In genomic region chr2:25387479-25388449, GRCh38 we compare ENCODE assay signal across 23 cellular contexts. TPM values are rescaled to one million over a fixed set of nuclear protein-coding genes. Genes with fewer than 3 reads are reported as not detected.
DNase-seq lines count a peak whose midpoint lies in the region; ATAC-seq, FAIRE-seq and TF ChIP-seq lines count a peak whose summit lies in the region.
"Had no signal": no experiment of that assay in that cellular context is flagged by ENCODE, and none has a peak within 500 bp of the region (broad histone marks: within the 10 kb centered on the region; RNA-seq: fewer than 3 reads in every experiment).

No MANE protein-coding gene starts in this region.

- in situ Hi-C loops in GM12878 (cut with MboI) = no loop called here

- H3K27me3 ChIP-seq in GM12878 (replicated peaks in 1 of 2; ENCODE audit: control insufficient read depth in 2 of 2, insufficient read depth in 2 of 2, low read length in 1 of 2) = no peaks in the 10 kb centered on the region
- H3K27me3 ChIP-seq: BE2C, dorsolateral prefrontal cortex had no signal

- no peaks in the 10 kb centered on the region for H3K27me3 Mint-ChIP-seq in activated CD4-positive, alpha-beta T cell treated with anti-CD3 and anti-CD28 coated beads, Interleukin-2, amount 10 ng/mL, durations not matched to agents 24 days and 14 days

- no peak overlapping the region for H3K27ac ChIP-seq in GM12878 (ENCODE audit: control insufficient read depth, insufficient read depth)
- H3K27ac ChIP-seq: A549, dorsolateral prefrontal cortex had no signal

- H3K36me3 ChIP-seq in GM12878 (ENCODE audit: control insufficient read depth in 2 of 2, insufficient read depth in 2 of 2, low read length in 1 of 2) = no peaks in the 10 kb centered on the region

- peaks cover 8% of the 10 kb centered on the region for H3K9me3 Mint-ChIP-seq in activated CD4-positive, alpha-beta T cell treated with anti-CD3 and anti-CD28 coated beads, Interleukin-2, amount 10 ng/mL, durations not matched to agents 24 days and 14 days

- peaks cover 22% of the 10 kb centered on the region for H3K4me1 Mint-ChIP-seq in activated CD4-positive, alpha-beta T cell treated with anti-CD3 and anti-CD28 coated beads, Interleukin-2, amount 10 ng/mL, durations not matched to agents 24 days and 14 days

- no peak for DNase-seq in activated CD4-positive, alpha-beta T cell treated with anti-CD3 and anti-CD28 coated beads, Interleukin-2, amount 10 ng/mL, durations not matched to agents 24 days and 14 days
- no peak for DNase-seq in activated CD4-positive, alpha-beta T cell treated with anti-CD3 and anti-CD28 coated beads, Interleukin-2, amount 50 U/mL, for 4 hours
- DNase-seq in GM12878 (ENCODE audit: low read depth, low spot score) (no peak), posterior vena cava (ENCODE audit: low spot score) (peak; percentile 74), KG1 (lab: John Stamatoyannopoulos, UW) (no peak), ureter (ENCODE audit: low spot score) (no peak)
- DNase-seq: activated effector memory CD4-positive, alpha-beta T cell treated with Interleukin-2 at 50 U/mL for 16 hours; BE2C; Caco-2; cerebellar nuclear complex; glutamatergic neuron; NCI-H1105; NCI-H1930; NCI-H526 treated with DMSO at 0.1 percent for 48 hours; nucleus accumbens had no signal

- no peak overlapping the region for H3K4me3 ChIP-seq in GM12878
- H3K4me3 ChIP-seq: A549, dorsolateral prefrontal cortex, lung had no signal

- CTCF ChIA-PET in GM12878 (lab: Yijun Ruan, JAX) = interaction anchor here (1.9 kb wide), 1 partner anchor 11 kb away, joined by 8 read pairs; no protein-coding TSS in a partner anchor

- peak overlapping the region; percentile 40 for H3K27ac Mint-ChIP-seq in activated CD4-positive, alpha-beta T cell treated with anti-CD3 and anti-CD28 coated beads, Interleukin-2, amount 10 ng/mL, durations not matched to agents 24 days and 14 days

- no peak for TF ChIP-seq RAD21 in GM12878 (IDR thresholded peaks at IDR 0.05; ENCODE audit: insufficient read depth, low read depth, low read length)

- FAIRE-seq in GM12878 (lab: Jason Lieb, UNC) = no peak
- FAIRE-seq: A549, endothelial cell of umbilical vein, GM12892, TTC549 had no signal

- ATAC-seq in GM19351 (IDR thresholded peaks at IDR 0.05; ENCODE audit: unreplicated experiment) = peak; percentile 7
- no peak; the same call in 1 of the 3 replicates for ATAC-seq in GM12878
- ATAC-seq in HG03354 (IDR thresholded peaks at IDR 0.05; ENCODE audit: poor library complexity, severe bottlenecking, unreplicated experiment) = no peak
- ATAC-seq: A549 had no signal

- SMC1A ChIA-PET in GM12878 (lab: Charles Lee; ENCODE audit: uncharacterized antibody, unreplicated experiment) = interaction anchor here (0.8 to 13.4 kb wide), 5 partner anchors 7 to 126 kb away, joined by 3 to 92 read pairs (median 9); no protein-coding TSS in a partner anchor

- no peak overlapping the region for H3K9ac ChIP-seq in GM12878 (ENCODE audit: control insufficient read depth, insufficient read depth, low read length)

- no TSS peak for BruUV-seq in GM12878 (replicated peaks; lab: Mats Ljungman, UMichigan)

- H3K4me3 Mint-ChIP-seq in activated CD4-positive, alpha-beta T cell treated with anti-CD3 and anti-CD28 coated beads, Interleukin-2, amount 10 ng/mL, durations not matched to agents 24 days and 14 days = peak overlapping the region; percentile 6

- H4K20me1 ChIP-seq in GM12878 (ENCODE audit: control insufficient read depth, insufficient read depth) = no peaks in the 10 kb centered on the region

- RAD21 ChIA-PET in GM12878 (lab: Charles Lee; ENCODE audit: unreplicated experiment) = interaction anchor here (1.0 to 1.9 kb wide), 2 partner anchors 11 to 34 kb away, joined by 3 to 6 read pairs; no protein-coding TSS in a partner anchor

- TF ChIP-seq POLR2A in GM12878 (IDR thresholded peaks at IDR 0.05; ENCODE audit: low read depth, low read length) = peak; percentile 2; the same call in 1 of the 2 replicates

- 94% methylated on average over 24 of the region's 24 CpGs for WGBS in GM12878 (ENCODE audit: insufficient coverage, insufficient replicate concordance, low lambda C conversion rate, missing lambda C conversion rate)

- TF ChIP-seq EP300 in GM12878 (IDR thresholded peaks at IDR 0.05; ENCODE audit: borderline replicate concordance in 1 of 2, control insufficient read depth in 1 of 2, low read depth in 2 of 2, low read length in 2 of 2) = no peak

- POLR2A ChIA-PET in GM12878 (lab: Charles Lee) = interaction anchor here (0.5 to 1.2 kb wide), 4 partner anchors 9 to 178 kb away, joined by 3 to 4 read pairs (median 3); no protein-coding TSS in a partner anchor

- peaks cover 23% of the 10 kb centered on the region for H3K36me3 Mint-ChIP-seq in activated CD4-positive, alpha-beta T cell treated with anti-CD3 and anti-CD28 coated beads, Interleukin-2, amount 10 ng/mL, durations not matched to agents 24 days and 14 days (ENCODE audit: low read depth)

- no peaks in the 10 kb centered on the region for H3K79me2 ChIP-seq in GM12878 (ENCODE audit: control insufficient read depth, insufficient read depth, low read length)

- peak overlapping the region; percentile 65 for H3K4me2 ChIP-seq in GM12878 (ENCODE audit: control insufficient read depth, insufficient read depth)
- H3K4me2 ChIP-seq: A549 had no signal

- no peak for TF ChIP-seq CTCF in GM12878 (IDR thresholded peaks at IDR 0.05 in 2 of 3, conservative IDR thresholded peaks at IDR 0.05 in 1 of 3; ENCODE audit: control insufficient read depth in 2 of 3, extremely low read depth in 1 of 3, insufficient read depth in 1 of 3, low read depth in 3 of 3, low read length in 3 of 3)

- intact Hi-C loops in activated CD4-positive, alpha-beta T cell treated with anti-CD3 and anti-CD28 coated beads, Interleukin-2, amount 10 ng/mL, durations not matched to agents 24 days and 14 days (cut with micrococcal nuclease) = no loop called here
- intact Hi-C loops in GM12878 (cut with micrococcal nuclease; ENCODE audit: unreplicated experiment) = no loop called here
- intact Hi-C loops in posterior vena cava (cut with DNase I) = no loop called here

- H2AFZ ChIP-seq in GM12878 (ENCODE audit: control insufficient read depth, low read depth, low read length) = peak overlapping the region; percentile 75

- H3K9me3 ChIP-seq in GM12878 (replicated peaks; ENCODE audit: control insufficient read depth, insufficient read depth, low read length) = no peaks in the 10 kb centered on the region; the same call in 2 of the 3 replicates
- H3K9me3 ChIP-seq: A549, BE2C, Caco-2 had no signal

- H3K4me1 ChIP-seq in GM12878 (ENCODE audit: control insufficient read depth, insufficient read depth, low read length) = peaks cover 12% of the 10 kb centered on the region
- H3K4me1 ChIP-seq: A549, BE2C, Caco-2 had no signal

TF ChIP-seq in GM12878, 131 proteins besides CTCF, POLR2A, EP300 and RAD21:
- no peak for TF ChIP-seq ATF7 (IDR thresholded peaks at IDR 0.05; ENCODE audit: low read depth)
- TF ChIP-seq TAF1 (IDR thresholded peaks at IDR 0.05; ENCODE audit: borderline replicate concordance, low read depth, low read length) = no peak
- TF ChIP-seq CEBPB (IDR thresholded peaks at IDR 0.05; ENCODE audit: borderline replicate concordance in 1 of 2, low read depth in 2 of 2, low read length in 2 of 2) = no peak
- TF ChIP-seq, protein P1, sequence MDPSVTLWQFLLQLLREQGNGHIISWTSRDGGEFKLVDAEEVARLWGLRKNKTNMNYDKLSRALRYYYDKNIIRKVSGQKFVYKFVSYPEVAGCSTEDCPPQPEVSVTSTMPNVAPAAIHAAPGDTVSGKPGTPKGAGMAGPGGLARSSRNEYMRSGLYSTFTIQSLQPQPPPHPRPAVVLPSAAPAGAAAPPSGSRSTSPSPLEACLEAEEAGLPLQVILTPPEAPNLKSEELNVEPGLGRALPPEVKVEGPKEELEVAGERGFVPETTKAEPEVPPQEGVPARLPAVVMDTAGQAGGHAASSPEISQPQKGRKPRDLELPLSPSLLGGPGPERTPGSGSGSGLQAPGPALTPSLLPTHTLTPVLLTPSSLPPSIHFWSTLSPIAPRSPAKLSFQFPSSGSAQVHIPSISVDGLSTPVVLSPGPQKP (IDR thresholded peaks at IDR 0.05; ENCODE audit: low read depth, low read length) = no peak
- no peak for TF ChIP-seq SMARCA5 (IDR thresholded peaks at IDR 0.05)
- TF ChIP-seq CBFB (IDR thresholded peaks at IDR 0.05; ENCODE audit: low read depth) = no peak
- no peak for TF ChIP-seq TCF7 (IDR thresholded peaks at IDR 0.05; ENCODE audit: borderline replicate concordance)
- no peak for TF ChIP-seq CBX5 (IDR thresholded peaks at IDR 0.05; ENCODE audit: low read depth)
- TF ChIP-seq DPF2 (IDR thresholded peaks at IDR 0.05) = no peak
- TF ChIP-seq MTA2 (IDR thresholded peaks at IDR 0.05; ENCODE audit: low read depth) = no peak
- no peak for TF ChIP-seq TCF12 (IDR thresholded peaks at IDR 0.05; ENCODE audit: low read depth, low read length)

RNA-seq across cellular contexts. Expression of gene DNMT3A, which starts 46.0 kb away (rescaled TPM):
- 97.4 and 102 TPM in 2 replicates for total RNA-seq in activated CD4-positive, alpha-beta T cell treated with anti-CD3 and anti-CD28 coated beads, Interleukin-2, amount 10 ng/mL, durations not matched to agents 24 days and 14 days
- 87.0 and 94.0 TPM in 2 replicates for total RNA-seq in GM12878 (2013; cell fraction: nucleolus; rRNA removed)
- total RNA-seq in GM12878 (2014; rRNA removed) (18.1 and 28.1 TPM in 2 replicates), GM12878 (2014; rRNA removed; fragmentation: Illumina TruSeq; extraction: Trizol) (17.7 and 18.5 TPM in 2 replicates), GM12878 (2021) (47.8 and 51.6 TPM in 2 replicates), posterior vena cava (10 to 100 TPM; 25.9 to 26.3 TPM), ureter (40.1 TPM)
- polyA plus RNA-seq in GM12878 (2011; ENCODE audit: low read depth) = 9.7 TPM
- polyA plus RNA-seq in GM12878 (2011; rRNA removed) (4.9 and 7.4 TPM in 2 replicates), GM12878 (2014; fragmentation: Illumina TruSeq; extraction: Trizol) (10.1 and 15.7 TPM in 2 replicates), GM12878 (2014; fragmentation: Nextera tagmentation; extraction: Ambion mirVana) (10 to 100 TPM; 11.1 to 29.9 TPM), GM12878 (2014; rRNA removed) (24.5 and 25.4 TPM in 2 replicates), GM12878 (2016; fragmentation: Nextera tagmentation; extraction: Ambion mirVana) (10 to 100 TPM; 12.3 to 16.3 TPM)
- polyA plus RNA-seq in GM12878 (2011; cell fraction: cytosol; rRNA removed) = 8.9 and 11.4 TPM in 2 replicates
- polyA plus RNA-seq in GM12878 (2011; cell fraction: nucleus; rRNA removed) = 27.4 and 39.0 TPM in 2 replicates
- polyA plus RNA-seq in GM12878 (2012) = 17.3 and 21.3 TPM in 2 replicates
- polyA minus RNA-seq in GM12878 (2011; rRNA and poly(A)+ RNA removed) = 24.2 and 40.7 TPM in 2 replicates
- polyA minus RNA-seq in GM12878 (2011; cell fraction: cytosol; rRNA and poly(A)+ RNA removed) = 7.3 and 19.0 TPM in 2 replicates
- polyA minus RNA-seq in GM12878 (2011; cell fraction: nucleus; rRNA and poly(A)+ RNA removed) = 17.5 and 40.3 TPM in 2 replicates
